In the genomic region with DNA sequence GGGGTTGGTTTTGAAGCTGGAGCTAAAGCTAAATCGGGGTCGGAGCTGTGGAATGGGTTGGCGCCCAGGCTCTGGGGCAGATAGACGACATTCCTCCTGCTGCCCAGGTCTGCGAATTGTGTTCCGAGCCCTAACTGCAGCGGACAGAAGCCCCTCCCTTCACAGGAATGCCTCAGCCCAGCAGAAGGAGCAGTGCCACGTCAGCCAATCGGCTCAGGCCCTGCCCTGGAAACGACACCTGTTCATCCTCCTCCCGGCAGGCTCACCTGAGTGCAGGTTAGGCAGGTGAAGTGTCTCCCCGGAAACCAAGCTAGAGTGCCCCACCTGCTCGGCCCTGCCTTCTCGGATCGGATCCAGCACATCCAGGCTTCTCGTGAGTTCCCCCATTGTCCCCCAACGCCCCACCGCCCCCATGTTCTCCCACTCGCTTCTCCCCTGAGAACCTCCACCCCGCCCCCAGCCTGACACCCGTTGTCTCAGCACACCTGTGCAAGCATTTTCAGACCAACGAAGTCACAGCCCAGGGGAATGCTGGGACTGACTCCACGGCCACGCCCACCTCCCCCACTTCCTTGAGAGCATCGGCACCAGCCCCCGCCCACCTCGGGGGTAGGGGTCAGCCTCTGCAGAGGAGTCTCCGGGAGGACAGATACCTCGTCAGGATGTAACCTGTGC, we compare ENCODE assay signal across 10 cellular contexts. TPM values are rescaled to one million over a fixed set of nuclear protein-coding genes. Genes with fewer than 3 reads are reported as not detected.
DNase-seq lines count a peak whose midpoint lies in the region; ATAC-seq, FAIRE-seq and TF ChIP-seq lines count a peak whose summit lies in the region.
"Had no signal": no experiment of that assay in that cellular context is flagged by ENCODE, and none has a peak within 500 bp of the region (broad histone marks: within the 10 kb centered on the region; RNA-seq: fewer than 3 reads in every experiment).

No MANE protein-coding gene starts in this region.

- H3K9me3 ChIP-seq in kidney (ENCODE audit: control insufficient read depth in 1 of 2, low read length in 2 of 2) (no peaks in the 10 kb centered on the region), testis (no peaks in the 10 kb centered on the region)

- no peaks in the 10 kb centered on the region for H3K27me3 ChIP-seq in testis

- peak overlapping the region; percentile 16 for H3K4me3 Mint-ChIP-seq in activated T-cell treated with anti-CD3 and anti-CD28 coated beads, Interleukin-2, amount 50 U/mL, for 4 hours
- peak overlapping the region; percentile 58 for H3K4me3 Mint-ChIP-seq in activated naive CD8-positive, alpha-beta T cell treated with anti-CD3 and anti-CD28 coated beads for 36 hours

- no peak for DNase-seq in activated T-cell treated with anti-CD3 and anti-CD28 coated beads, Interleukin-2, amount 50 U/mL, for 4 hours
- DNase-seq in activated T-cell treated with anti-CD3 and anti-CD28 coated beads for 4 hours: no peak
- DNase-seq in activated naive CD8-positive, alpha-beta T cell treated with anti-CD3 and anti-CD28 coated beads for 36 hours: peak; percentile 25
- DNase-seq in kidney: peak; percentile 92
- DNase-seq in testis: peak; percentile 61
- DNase-seq in NCI-H524 (lab: John Stamatoyannopoulos, UW): no peak
- no peak for DNase-seq in NCI-H82 treated with DMSO at 0.1 percent for 48 hours (lab: John Stamatoyannopoulos, UW; ENCODE audit: unreplicated experiment)
- no peak for DNase-seq in omental fat pad (ENCODE audit: low spot score)
- DNase-seq: DND-41 had no signal

- peaks cover 7 to 19% of the 10 kb centered on the region in 2 donors for H3K4me1 ChIP-seq in kidney (ENCODE audit: control insufficient read depth in 1 of 2, insufficient read depth in 1 of 2, low read depth in 1 of 2, low read length in 2 of 2)
- peaks cover 12% of the 10 kb centered on the region for H3K4me1 ChIP-seq in testis

- 8 to 17% methylated on average over 22 to 24 of the region's 29 CpGs for WGBS in testis, 2 donors

- H3K9me3 Mint-ChIP-seq in activated T-cell treated with anti-CD3 and anti-CD28 coated beads, Interleukin-2, amount 50 U/mL, for 4 hours: peaks cover 3% of the 10 kb centered on the region
- H3K9me3 Mint-ChIP-seq in activated naive CD8-positive, alpha-beta T cell treated with anti-CD3 and anti-CD28 coated beads for 36 hours: peaks cover 7% of the 10 kb centered on the region

- no peak for TF ChIP-seq POLR2A in testis (IDR thresholded peaks at IDR 0.05)

- peaks cover 19% of the 10 kb centered on the region for H3K27me3 Mint-ChIP-seq in activated T-cell treated with anti-CD3 and anti-CD28 coated beads, Interleukin-2, amount 50 U/mL, for 4 hours (ENCODE audit: low read depth)
- peaks cover 16% of the 10 kb centered on the region for H3K27me3 Mint-ChIP-seq in activated naive CD8-positive, alpha-beta T cell treated with anti-CD3 and anti-CD28 coated beads for 36 hours

- H3K36me3 ChIP-seq in kidney (ENCODE audit: control insufficient read depth in 1 of 2, insufficient read depth in 2 of 2, low read length in 2 of 2) (no peaks in the 10 kb centered on the region), testis (ENCODE audit: low read depth, missing control alignments) (no peaks in the 10 kb centered on the region)

- peaks cover 2% of the 10 kb centered on the region for H3K36me3 Mint-ChIP-seq in activated T-cell treated with anti-CD3 and anti-CD28 coated beads, Interleukin-2, amount 50 U/mL, for 4 hours (ENCODE audit: insufficient read depth)
- H3K36me3 Mint-ChIP-seq in activated naive CD8-positive, alpha-beta T cell treated with anti-CD3 and anti-CD28 coated beads for 36 hours: peaks cover 7% of the 10 kb centered on the region

- peak overlapping the region; percentile 13 to 55 for H3K27ac ChIP-seq in kidney (ENCODE audit: low read depth in 2 of 2, low read length in 2 of 2)
- no peak overlapping the region for H3K27ac ChIP-seq in testis
- H3K27ac ChIP-seq: SK-N-MC had no signal

- intact Hi-C loops in kidney (cut with DNase I): no loop called here
- intact Hi-C loops in testis (cut with DNase I; ENCODE audit: low total_unique reads): no loop called here

- no peak for FAIRE-seq in kidney (lab: Jason Lieb, UNC)

- peak overlapping the region; percentile 60 to 67 for H3K4me3 ChIP-seq in kidney (ENCODE audit: low read length in 2 of 2)
- peak overlapping the region; percentile 26 to 52 for H3K4me3 ChIP-seq in testis
- H3K4me3 ChIP-seq: SK-N-MC had no signal

- TF ChIP-seq CTCF in kidney (IDR thresholded peaks at IDR 0.05; ENCODE audit: borderline replicate concordance, extremely low read depth, insufficient read depth): no peak
- TF ChIP-seq CTCF in testis (IDR thresholded peaks at IDR 0.05): no peak
- TF ChIP-seq CTCF in omental fat pad (IDR thresholded peaks at IDR 0.05): no peak

- peak in 1 of 2 donors; percentile 23 for ATAC-seq in activated T-cell treated with anti-CD3 and anti-CD28 coated beads, Interleukin-2, amount 50 U/mL, for 4 hours
- ATAC-seq in omental fat pad (ENCODE audit: low FRiP score): no peak

- no peak overlapping the region for H3K27ac Mint-ChIP-seq in activated naive CD8-positive, alpha-beta T cell treated with anti-CD3 and anti-CD28 coated beads for 36 hours

- H3K4me1 Mint-ChIP-seq in activated T-cell treated with anti-CD3 and anti-CD28 coated beads, Interleukin-2, amount 50 U/mL, for 4 hours (ENCODE audit: low read depth): peaks cover 24% of the 10 kb centered on the region
- H3K4me1 Mint-ChIP-seq in activated naive CD8-positive, alpha-beta T cell treated with anti-CD3 and anti-CD28 coated beads for 36 hours: peaks cover 18% of the 10 kb centered on the region

- peak overlapping the region in 1 of 2 donors; percentile 67 for H3K9ac ChIP-seq in kidney (ENCODE audit: low read length in 2 of 2)

RNA-seq across cellular contexts. Expression of a gene that starts 0.8 kb away (rescaled TPM):
- not detected for total RNA-seq in activated T-cell treated with anti-CD3 and anti-CD28 coated beads, Interleukin-2, amount 50 U/mL, for 4 hours
- total RNA-seq in activated naive CD8-positive, alpha-beta T cell treated with anti-CD3 and anti-CD28 coated beads for 36 hours: under 1 TPM in 1 of 2 experiments, not detected in 1; 0.30 TPM
- total RNA-seq in kidney (17.5 TPM), testis (1 to 10 TPM in 1 of 2 donors, under 1 TPM in 1; 0.71 to 2.0 TPM), omental fat pad (1 to 10 TPM in 1 of 4 donors, under 1 TPM in 1, not detected in 2; 0.24 to 1.0 TPM)
- polyA plus RNA-seq in kidney (ENCODE audit: insufficient read depth, low read depth, low replicate concordance) (22.0 TPM), testis (ENCODE audit: insufficient read depth, low read depth, low replicate concordance) (2.2 TPM)

RNA-seq across cellular contexts. Expression of a gene that starts 14.8 kb away (rescaled TPM):
- total RNA-seq in activated T-cell treated with anti-CD3 and anti-CD28 coated beads, Interleukin-2, amount 50 U/mL, for 4 hours: not detected
- total RNA-seq in activated naive CD8-positive, alpha-beta T cell treated with anti-CD3 and anti-CD28 coated beads for 36 hours: not detected
- 21.1 TPM for total RNA-seq in kidney
- 33.3 TPM for polyA plus RNA-seq in kidney (ENCODE audit: insufficient read depth, low read depth, low replicate concordance)
- under 1 TPM in 1 of 2 donors, not detected in 1; 0.25 TPM for total RNA-seq in testis
- polyA plus RNA-seq in testis (ENCODE audit: insufficient read depth, low read depth, low replicate concordance): 0.71 TPM
- total RNA-seq in omental fat pad: not detected

RNA-seq across cellular contexts. Expression of a gene that starts 30.2 kb away (rescaled TPM):
- under 1 TPM; 0.18 to 0.27 (median 0.24) TPM for total RNA-seq in activated T-cell treated with anti-CD3 and anti-CD28 coated beads, Interleukin-2, amount 50 U/mL, for 4 hours
- under 1 TPM; 0.14 to 0.49 TPM for total RNA-seq in activated naive CD8-positive, alpha-beta T cell treated with anti-CD3 and anti-CD28 coated beads for 36 hours
- 46.3 TPM for total RNA-seq in kidney
- 15.0 TPM for polyA plus RNA-seq in kidney (ENCODE audit: insufficient read depth, low read depth, low replicate concordance)
- 10 to 100 TPM; 10.5 to 16.8 TPM for total RNA-seq in testis
- 10.9 TPM for polyA plus RNA-seq in testis (ENCODE audit: insufficient read depth, low read depth, low replicate concordance)
- 100 to 1,000 TPM in 1 of 4 donors, 10 to 100 TPM in 3; 15.2 to 156 (median 44.6) TPM for total RNA-seq in omental fat pad

Comparison
In these comparisons a context has a peak if more than half of its experiments do, and no peak if none do; other contexts are left out.
1. DNase-seq: peak in activated naive CD8-positive, alpha-beta T cell treated with anti-CD3 and anti-CD28 coated beads for 36 hours (single experiment), kidney (single experiment) and testis (single experiment); none in activated T-cell treated with anti-CD3 and anti-CD28 coated beads, Interleukin-2, amount 50 U/mL, for 4 hours (single experiment), activated T-cell treated with anti-CD3 and anti-CD28 coated beads for 4 hours (single experiment), NCI-H524 (0 of 2), NCI-H82 treated with DMSO at 0.1 percent for 48 hours (single experiment) and omental fat pad (single experiment).
2. H3K27ac ChIP-seq: peak in kidney (2 of 2); none in testis (0 of 2).
3. RNA of a gene that starts 14.8 kb away (total RNA-seq): 21.1 TPM in kidney (single experiment); 0.25 TPM in testis, not detected in activated naive CD8-positive, alpha-beta T cell treated with anti-CD3 and anti-CD28 coated beads for 36 hours, not detected in activated T-cell treated with anti-CD3 and anti-CD28 coated beads, Interleukin-2, amount 50 U/mL, for 4 hours and not detected in omental fat pad; every median in the first group is over 10 times any median in the second.
4. RNA of a gene that starts 30.2 kb away (total RNA-seq): 46.3 TPM in kidney (single experiment), 15.2 to 156 TPM in omental fat pad and 10.5 to 16.8 TPM in testis; 0.14 to 0.49 TPM in activated naive CD8-positive, alpha-beta T cell treated with anti-CD3 and anti-CD28 coated beads for 36 hours and 0.18 to 0.27 TPM in activated T-cell treated with anti-CD3 and anti-CD28 coated beads, Interleukin-2, amount 50 U/mL, for 4 hours; every median in the first group is over 4 times any median in the second.